In the genomic region with DNA sequence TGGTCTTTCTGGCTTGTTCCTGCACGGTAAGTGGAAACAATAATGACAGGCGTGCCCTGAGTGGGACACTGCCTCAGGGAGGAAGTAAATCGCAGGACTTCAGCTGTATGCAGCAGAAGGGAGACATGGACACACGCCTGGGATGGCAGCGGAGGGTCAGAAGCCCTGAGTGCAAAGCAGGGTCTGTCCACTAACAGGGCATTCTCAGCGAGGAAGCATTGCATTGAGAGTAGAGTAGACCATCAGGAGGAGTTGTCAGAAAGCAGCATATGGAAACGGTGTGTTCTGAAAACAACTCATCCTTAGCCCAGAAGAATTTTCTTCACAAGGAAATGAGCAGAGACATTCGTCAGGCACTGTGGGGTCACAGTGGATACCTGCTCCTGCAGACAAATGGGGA, we compare ENCODE assay signal across 20 cellular contexts.
"Had no signal": no experiment of that assay in that cellular context is flagged by ENCODE, and none has a peak within 500 bp of the region (broad histone marks: within the 10 kb centered on the region; RNA-seq: fewer than 3 reads in every experiment).

No MANE protein-coding gene starts in this region.

- H3K4me2 ChIP-seq: hepatocyte had no signal

- H3K4me3 Mint-ChIP-seq: immature natural killer cell, mesothelial cell of epicardium, naive B cell had no signal

- H3K27me3 ChIP-seq: dorsolateral prefrontal cortex, esophagus muscularis mucosa, foreskin keratinocyte, heart left ventricle, hepatocyte had no signal

- H3K27ac ChIP-seq: coronary artery, dorsolateral prefrontal cortex, esophagus muscularis mucosa, foreskin keratinocyte, gastroesophageal sphincter, heart left ventricle, hepatocyte, left lung, lower lobe of right lung had no signal

- H3K36me3 ChIP-seq: esophagus muscularis mucosa, gastroesophageal sphincter, heart left ventricle, left lung, lower lobe of right lung had no signal

- ATAC-seq: foreskin keratinocyte, gastroesophageal sphincter, heart left ventricle, left cardiac atrium, left lung, left ventricle myocardium superior, lower lobe of right lung, mucosa of descending colon had no signal

- H3K79me2 ChIP-seq: hepatocyte had no signal

- H3K36me3 Mint-ChIP-seq: immature natural killer cell, mesothelial cell of epicardium had no signal

- H3K4me1 Mint-ChIP-seq: mesothelial cell of epicardium, naive B cell had no signal

- H3K4me3 ChIP-seq: coronary artery, dorsolateral prefrontal cortex, esophagus muscularis mucosa, gastroesophageal sphincter, heart left ventricle, hepatocyte, left lung, lower lobe of right lung, mucosa of descending colon had no signal

- H2AFZ ChIP-seq: hepatocyte had no signal

- H3K4me1 ChIP-seq: esophagus muscularis mucosa, foreskin keratinocyte, gastroesophageal sphincter, heart left ventricle, left lung, lower lobe of right lung had no signal

- DNase-seq: dermis blood vessel endothelial cell; dorsolateral prefrontal cortex; effector CD4-positive, alpha-beta T cell; effector memory CD4-positive, alpha-beta T cell; foreskin keratinocyte; heart left ventricle; hypothalamus; immature natural killer cell; left cardiac atrium; left lung; left ventricle myocardium superior; lower lobe of right lung; mesenchymal stem cell; mucosa of descending colon; naive B cell had no signal

- H3K27ac Mint-ChIP-seq: immature natural killer cell, mesothelial cell of epicardium, naive B cell had no signal
